22 cellular contexts compared by ENCODE assay signal in the genomic region with DNA sequence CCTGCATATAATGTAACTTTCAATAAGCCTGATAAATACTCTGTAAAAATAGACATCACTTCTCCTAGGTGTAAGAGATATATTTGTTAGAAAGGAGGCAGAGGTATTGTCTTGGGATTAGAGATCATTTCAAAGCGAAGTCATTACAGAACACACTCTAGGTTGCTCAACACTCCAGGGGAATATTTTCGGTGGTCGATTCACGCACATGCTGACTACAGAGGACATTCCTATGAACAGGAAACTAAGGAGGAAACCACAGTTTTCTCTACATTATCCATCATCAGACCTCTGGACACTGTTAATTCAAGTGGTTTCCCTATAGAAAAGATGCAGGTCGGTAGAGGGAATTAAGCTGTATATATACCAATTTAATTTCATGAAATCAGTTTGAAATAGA.
DNase-seq lines count a peak whose midpoint lies in the region; ATAC-seq, FAIRE-seq and TF ChIP-seq lines count a peak whose summit lies in the region.
"Had no signal": no experiment of that assay in that cellular context is flagged by ENCODE, and none has a peak within 500 bp of the region (broad histone marks: within the 10 kb centered on the region; RNA-seq: fewer than 3 reads in every experiment).

No MANE protein-coding gene starts in this region.

- intact Hi-C loops in PC-3 (cut with micrococcal nuclease) = no loop called here

- H3F3A ChIP-seq in PC-3 (ENCODE audit: low read length, unreplicated experiment) = no peaks in the 10 kb centered on the region

- H3K27ac ChIP-seq in brain microvascular endothelial cell (no peak overlapping the region), PC-3 (ENCODE audit: low read length) (no peak overlapping the region)
- H3K27ac ChIP-seq: C4-2B, SJSA1 had no signal

- CTCF ChIA-PET in PC-3 (lab: Charles Lee) = no interaction called here

- no peaks in the 10 kb centered on the region for H3K4me1 ChIP-seq in PC-3 (ENCODE audit: insufficient read depth, low read length)

- ATAC-seq in PC-3 (no peak), GM18502 (IDR thresholded peaks at IDR 0.05; ENCODE audit: poor library complexity, unreplicated experiment) (no peak), GM19023 (IDR thresholded peaks at IDR 0.05; ENCODE audit: unreplicated experiment) (no peak)
- ATAC-seq: GM12878, K562 had no signal

- TF ChIP-seq CTCF in brain microvascular endothelial cell (IDR thresholded peaks at IDR 0.05; ENCODE audit: low read depth, low read length, missing control alignments) (no peak), PC-3 (conservative IDR thresholded peaks at IDR 0.05; ENCODE audit: low read depth, low read length) (no peak)

- DNase-seq in HT1080 (ENCODE audit: low read depth) = peak; percentile 14
- peak; percentile 39 for DNase-seq in brain microvascular endothelial cell
- peak; percentile 57 for DNase-seq in iris pigment epithelial cell (ENCODE audit: low read depth)
- no peak for DNase-seq in frontal cortex (ENCODE audit: low spot score in 2 of 2)
- no peak for DNase-seq in PC-3
- DNase-seq: Calu3; CD8-positive, alpha-beta memory T cell; DMS153; H7; HFFc6; MM.1S; NCI-H1048; NCI-H1417 treated with DMSO at 0.1 percent for 48 hours; NCI-H187 treated with DMSO at 0.1 percent for 48 hours; NCI-H2107 had no signal

- H3K4me3 ChIP-seq in brain microvascular endothelial cell (ENCODE audit: low read depth, low read length) (no peak overlapping the region), PC-3 (ENCODE audit: low read length) (no peak overlapping the region)
- H3K4me3 ChIP-seq: GM12878, K562, SJSA1 had no signal

- in situ Hi-C loops in brain microvascular endothelial cell (cut with HindIII; ENCODE audit: low pct_ligation_motif_present, low sequenced_read_pairs) = no loop called here

- H3K9ac ChIP-seq in PC-3 (ENCODE audit: low read length) = no peak overlapping the region

- H3K9me2 ChIP-seq in PC-3 (replicated peaks; ENCODE audit: low read length) = no peaks in the 10 kb centered on the region

- H3K27me3 ChIP-seq in brain microvascular endothelial cell (replicated peaks) (no peaks in the 10 kb centered on the region), PC-3 (ENCODE audit: low read length) (no peaks in the 10 kb centered on the region)
- H3K27me3 ChIP-seq: SJSA1 had no signal

- no peak overlapping the region for H2AFZ ChIP-seq in PC-3 (ENCODE audit: low read length)

- no peaks in the 10 kb centered on the region for H4K20me1 ChIP-seq in PC-3 (ENCODE audit: low read length)

- H3K36me3 ChIP-seq in brain microvascular endothelial cell (replicated peaks) (no peaks in the 10 kb centered on the region), PC-3 (ENCODE audit: low read depth, low read length) (no peaks in the 10 kb centered on the region)
- H3K36me3 ChIP-seq: SJSA1 had no signal

- no TSS peak for BruUV-seq in PC-3 (replicated peaks; lab: Mats Ljungman, UMichigan)

- no peaks in the 10 kb centered on the region for H3K79me2 ChIP-seq in PC-3 (ENCODE audit: low read length)

- FAIRE-seq in frontal cortex (lab: Jason Lieb, UNC) = no peak
- FAIRE-seq: GM12878, K562, RCC 7860 had no signal

- no peaks in the 10 kb centered on the region for H3K9me3 ChIP-seq in PC-3 (ENCODE audit: low read length)
- H3K9me3 ChIP-seq: SJSA1 had no signal

- H3K4me2 ChIP-seq in PC-3 (ENCODE audit: low read length) = no peak overlapping the region

- POLR2A ChIA-PET in PC-3 (lab: Charles Lee; ENCODE audit: unreplicated experiment) = interaction anchor here (0.7 kb wide), 1 partner anchor 635 kb away, joined by 3 read pairs; no protein-coding TSS in a partner anchor

Comparison
In these comparisons a context has a peak if more than half of its experiments do, and no peak if none do; other contexts are left out.
1. DNase-seq: peak in HT1080 (single experiment), brain microvascular endothelial cell (single experiment) and iris pigment epithelial cell (single experiment); none in frontal cortex (0 of 2) and PC-3 (single experiment).